ENCODE assay signal across 10 cellular contexts in the genomic region with DNA sequence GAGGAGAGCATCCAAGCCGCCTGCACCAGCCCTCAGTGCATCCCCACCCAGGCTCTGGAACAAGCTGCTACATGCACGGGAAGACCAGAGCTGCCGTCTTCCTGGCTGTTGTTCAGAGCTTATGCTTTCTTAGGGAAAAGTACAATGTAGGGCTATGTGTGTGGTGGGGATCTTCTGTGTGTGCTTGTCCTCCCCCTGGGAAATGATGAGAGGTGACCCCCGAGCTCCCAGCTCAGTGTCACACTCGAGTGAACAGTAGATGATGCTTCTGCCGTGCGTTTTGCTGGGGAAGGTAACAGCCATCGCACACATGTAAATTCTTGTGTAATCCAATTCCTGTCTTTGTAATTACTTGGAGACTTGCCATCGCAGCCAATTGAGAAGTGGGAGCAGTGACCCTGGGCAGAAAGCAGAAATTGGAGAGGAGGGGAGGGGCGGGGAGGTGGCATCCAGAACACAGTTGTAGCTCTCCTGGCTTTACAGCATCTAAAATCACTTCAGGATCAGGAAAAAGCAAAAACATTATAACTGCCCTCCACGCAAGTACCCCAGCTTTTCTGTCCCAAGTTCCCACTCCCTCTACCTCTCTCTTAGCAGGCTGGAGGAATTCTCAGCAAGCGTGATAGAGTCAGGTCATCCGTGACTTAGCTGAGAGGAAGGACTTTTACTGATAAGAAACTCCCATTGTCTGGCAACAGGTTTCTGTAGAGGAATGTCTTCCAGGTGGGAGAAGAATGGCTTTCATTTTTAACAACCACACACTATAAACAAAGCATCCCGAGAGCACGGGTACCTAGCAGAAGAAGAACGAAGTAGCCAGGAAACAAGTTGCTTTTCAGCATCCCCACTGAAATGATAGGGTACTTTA.
A peak's percentile ranks its signal among the peaks of the same experiment; 100 is the strongest.
DNase-seq lines count a peak whose midpoint lies in the region; ATAC-seq and TF ChIP-seq lines count a peak whose summit lies in the region.
"Had no signal": no experiment of that assay in that cellular context is flagged by ENCODE, and none has a peak within 500 bp of the region (broad histone marks: within the 10 kb centered on the region; RNA-seq: fewer than 3 reads in every experiment).

No MANE protein-coding gene starts in this region.

- H3K4me3 ChIP-seq in epithelial cell of esophagus (ENCODE audit: low read length) (peak overlapping the region; percentile 35), dorsolateral prefrontal cortex (no peak overlapping the region)
- no peak overlapping the region for H3K4me3 ChIP-seq in CD8-positive, alpha-beta T cell (ENCODE audit: low read depth, low read length)
- H3K4me3 ChIP-seq: upper lobe of left lung had no signal

- no peak for ATAC-seq in CD8-positive, alpha-beta T cell
- ATAC-seq in GM19455 (IDR thresholded peaks at IDR 0.05; ENCODE audit: unreplicated experiment), result no peak
- ATAC-seq: left ventricle myocardium superior had no signal

- no peaks in the 10 kb centered on the region for H3K9me3 ChIP-seq in CD8-positive, alpha-beta T cell (ENCODE audit: low read length)
- H3K9me3 ChIP-seq: upper lobe of left lung had no signal

- H3K36me3 Mint-ChIP-seq in CD8-positive, alpha-beta T cell, result peaks cover 3% of the 10 kb centered on the region

- peak; percentile 34 to 42 for DNase-seq in Kasumi-1 (lab: John Stamatoyannopoulos, UW)
- peak; percentile 65 for DNase-seq in NCI-H82 (lab: John Stamatoyannopoulos, UW)
- DNase-seq in epithelial cell of esophagus (ENCODE audit: low read depth), result peak; percentile 80
- DNase-seq in retina, result peak; percentile 54
- DNase-seq in CD8-positive, alpha-beta T cell, result no peak
- DNase-seq in dorsolateral prefrontal cortex, result no peak
- DNase-seq: activated CD4-positive, alpha-beta T cell treated with anti-CD3 and anti-CD28 coated beads for 48 hours; left ventricle myocardium superior had no signal

- intact Hi-C loops in CD8-positive, alpha-beta T cell (cut with DNase I, micrococcal nuclease), result loop anchor here in 1 of 2 experiments (10.0 kb wide), 1 partner anchor 145 kb away; the partner anchor contains the start of gene TCF7L2
- intact Hi-C loops in dorsolateral prefrontal cortex (cut with DNase I), result loop anchor here in 1 of 2 donors (10.0 kb wide), 1 partner anchor 145 kb away; the partner anchor contains the start of gene TCF7L2

- H3K27ac Mint-ChIP-seq in CD8-positive, alpha-beta T cell, result no peak overlapping the region

- no peaks in the 10 kb centered on the region for H3K9me3 Mint-ChIP-seq in CD8-positive, alpha-beta T cell

- H3K27ac ChIP-seq in CD8-positive, alpha-beta T cell (ENCODE audit: low read depth, low read length), result no peak overlapping the region
- H3K27ac ChIP-seq in dorsolateral prefrontal cortex, result no peak overlapping the region
- H3K27ac ChIP-seq: upper lobe of left lung had no signal

- H3K4me1 Mint-ChIP-seq in CD8-positive, alpha-beta T cell (ENCODE audit: low read depth), result peaks cover 6% of the 10 kb centered on the region

- no peak for TF ChIP-seq CTCF in epithelial cell of esophagus (IDR thresholded peaks at IDR 0.05; ENCODE audit: insufficient read depth, low read depth, low read length, missing control alignments)
- TF ChIP-seq CTCF in CD8-positive, alpha-beta T cell (IDR thresholded peaks at IDR 0.05), result no peak
- TF ChIP-seq CTCF in dorsolateral prefrontal cortex (IDR thresholded peaks at IDR 0.05 in 54 of 56, conservative IDR thresholded peaks at IDR 0.05 in 2 of 56; ENCODE audit: low read depth in 1 of 56, partially characterized antibody in 56 of 56), result no peak

- POLR2A ChIA-PET in CD8-positive, alpha-beta T cell (lab: Charles Lee), result interaction anchor here (1.0 kb wide), 1 partner anchor 22 kb away, joined by 3 read pairs; no protein-coding TSS in a partner anchor

- H3K27me3 ChIP-seq in CD8-positive, alpha-beta T cell (ENCODE audit: insufficient read depth, low read length), result no peaks in the 10 kb centered on the region
- no peaks in the 10 kb centered on the region for H3K27me3 ChIP-seq in dorsolateral prefrontal cortex
- H3K27me3 ChIP-seq: upper lobe of left lung had no signal

- no peaks in the 10 kb centered on the region for H3K27me3 Mint-ChIP-seq in CD8-positive, alpha-beta T cell (ENCODE audit: low read depth)

- no peaks in the 10 kb centered on the region for H3K4me1 ChIP-seq in CD8-positive, alpha-beta T cell (ENCODE audit: insufficient read depth, low read length)

- H3K4me3 Mint-ChIP-seq in CD8-positive, alpha-beta T cell, result no peak overlapping the region

- CTCF ChIA-PET in CD8-positive, alpha-beta T cell (lab: Charles Lee), result interaction anchor here (1.0 kb wide), 1 partner anchor 283 kb away, joined by 3 read pairs; no protein-coding TSS in a partner anchor

- H3K36me3 ChIP-seq in CD8-positive, alpha-beta T cell (ENCODE audit: insufficient read depth, low read length), result no peaks in the 10 kb centered on the region
- H3K36me3 ChIP-seq: upper lobe of left lung had no signal

Comparison
In these comparisons a context has a peak if more than half of its experiments do, and no peak if none do; other contexts are left out.
1. DNase-seq: peak in Kasumi-1 (2 of 2), NCI-H82 (single experiment), epithelial cell of esophagus (single experiment) and retina (single experiment); none in CD8-positive, alpha-beta T cell (0 of 7) and dorsolateral prefrontal cortex (0 of 10).